ENCODE assay signal across 19 cellular contexts in genomic region chr18:59041296-59041695, GRCh38.
"Had no signal": no experiment of that assay in that cellular context is flagged by ENCODE, and none has a peak within 500 bp of the region (broad histone marks: within the 10 kb centered on the region; RNA-seq: fewer than 3 reads in every experiment).

No MANE protein-coding gene starts in this region.

- DNase-seq: cortex of kidney; effector CD8-positive, alpha-beta T cell; heart left ventricle; left colon; left ventricle myocardium superior; mesendoderm; naive thymus-derived CD4-positive, alpha-beta T cell; ovary; right cardiac atrium; stimulated activated CD4-positive, alpha-beta T cell treated with anti-CD3 and anti-CD28 coated beads, Interleukin-15, amount 100 ng/mL, for 24 hours; stimulated activated CD4-positive, alpha-beta T cell treated with anti-CD3 and anti-CD28 coated beads, Interleukin-1b, Interleukin-23, amount 100 ng/mL, for 48 hours; stimulated activated CD4-positive, alpha-beta T cell treated with anti-CD3 and anti-CD28 coated beads, Interleukin-4, amount 100 ng/mL, for 4 hours; stimulated activated naive B cell treated with anti-CD40 and anti-IgM and Interleukin-4, amounts not matched to agents 10 μg/mL and 1 μg/mL and 100 μg/mL, for 72 hours; stimulated activated naive CD8-positive, alpha-beta T cell treated with anti-CD3 and anti-CD28 coated beads, Interleukin-15, amount 100 ng/mL, for 72 hours; testis; trophoblast cell had no signal

- H3K9me3 Mint-ChIP-seq: neural crest cell; stimulated activated naive CD8-positive, alpha-beta T cell treated with anti-CD3 and anti-CD28 coated beads, Interleukin-15, amount 100 ng/mL, for 72 hours had no signal

- H3K27ac ChIP-seq: ovary, testis had no signal

- H3K27me3 ChIP-seq: dorsolateral prefrontal cortex, heart left ventricle, ovary, testis had no signal

- H3K9me3 ChIP-seq: heart left ventricle, ovary, testis had no signal

- H3K36me3 ChIP-seq: heart left ventricle, ovary had no signal

- H3K4me1 ChIP-seq: testis had no signal

- H3K4me3 ChIP-seq: heart left ventricle, lung, ovary, testis had no signal

- H3K36me3 Mint-ChIP-seq: naive thymus-derived CD4-positive, alpha-beta T cell had no signal

- ATAC-seq: left colon; naive thymus-derived CD4-positive, alpha-beta T cell had no signal

- H3K4me3 Mint-ChIP-seq: naive thymus-derived CD4-positive, alpha-beta T cell; neural crest cell; stimulated activated naive CD8-positive, alpha-beta T cell treated with anti-CD3 and anti-CD28 coated beads, Interleukin-15, amount 100 ng/mL, for 72 hours had no signal

- H3K27me3 Mint-ChIP-seq: stimulated activated naive B cell treated with anti-CD40 and anti-IgM and Interleukin-4, amounts not matched to agents 10 μg/mL and 1 μg/mL and 100 μg/mL, for 72 hours had no signal

- H3K27ac Mint-ChIP-seq: naive thymus-derived CD4-positive, alpha-beta T cell; stimulated activated naive CD8-positive, alpha-beta T cell treated with anti-CD3 and anti-CD28 coated beads, Interleukin-15, amount 100 ng/mL, for 72 hours had no signal
